In the genomic region with DNA sequence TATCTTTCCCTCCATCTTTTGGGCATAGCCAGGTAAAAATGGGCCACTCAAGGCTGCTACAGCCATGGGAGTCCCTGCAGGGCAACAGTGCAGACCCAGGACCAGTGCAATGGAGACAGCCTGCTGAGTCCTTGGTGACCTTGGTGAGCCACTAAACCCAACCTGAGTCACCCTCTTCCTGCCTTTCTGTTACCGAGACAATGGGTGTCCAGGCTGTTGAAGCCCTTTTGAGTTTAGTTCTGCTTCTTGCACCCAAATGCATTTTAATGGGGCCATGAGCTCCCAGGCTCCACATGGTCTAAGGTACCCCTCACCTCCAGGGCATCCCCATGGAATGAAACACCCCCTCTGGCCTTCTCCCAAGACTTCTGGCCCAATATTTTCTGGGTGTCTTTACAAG, we compare ENCODE assay signal across 1 cellular context.
TF ChIP-seq lines count a peak whose summit lies in the region.

No MANE protein-coding gene starts in this region.

TF ChIP-seq in SK-N-SH, 30 proteins besides CTCF, POLR2A, EP300 and RAD21 (continued from another document):
- no peak for TF ChIP-seq PBX3 (IDR thresholded peaks at IDR 0.05)
- TF ChIP-seq RFX5 (IDR thresholded peaks at IDR 0.05; ENCODE audit: low read length) = no peak
